Comparison of ENCODE assay signal across 1 cellular context in genomic region chr12:121060149-121061001, GRCh38.
TF ChIP-seq lines count a peak whose summit lies in the region.

No MANE protein-coding gene starts in this region.

TF ChIP-seq in K562, 482 proteins besides CTCF, POLR2A, EP300 and RAD21 (continued from another document and continues in another):
- TF ChIP-seq POLR3G (IDR thresholded peaks at IDR 0.05; ENCODE audit: extremely low read depth, insufficient read length, insufficient replicate concordance), result no peak
- TF ChIP-seq ELF4 (CRISPR knock-in tag; IDR thresholded peaks at IDR 0.05), result no peak
- TF ChIP-seq, protein P1, sequence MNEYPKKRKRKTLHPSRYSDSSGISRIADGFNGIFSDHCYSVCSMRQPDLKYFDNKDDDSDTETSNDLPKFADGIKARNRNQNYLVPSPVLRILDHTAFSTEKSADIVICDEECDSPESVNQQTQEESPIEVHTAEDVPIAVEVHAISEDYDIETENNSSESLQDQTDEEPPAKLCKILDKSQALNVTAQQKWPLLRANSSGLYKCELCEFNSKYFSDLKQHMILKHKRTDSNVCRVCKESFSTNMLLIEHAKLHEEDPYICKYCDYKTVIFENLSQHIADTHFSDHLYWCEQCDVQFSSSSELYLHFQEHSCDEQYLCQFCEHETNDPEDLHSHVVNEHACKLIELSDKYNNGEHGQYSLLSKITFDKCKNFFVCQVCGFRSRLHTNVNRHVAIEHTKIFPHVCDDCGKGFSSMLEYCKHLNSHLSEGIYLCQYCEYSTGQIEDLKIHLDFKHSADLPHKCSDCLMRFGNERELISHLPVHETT (CRISPR knock-in tag; conservative IDR thresholded peaks at IDR 0.05 in 1 of 2, IDR thresholded peaks at IDR 0.05 in 1 of 2), result no peak
- TF ChIP-seq ZNF707 (CRISPR knock-in tag; conservative IDR thresholded peaks at IDR 0.05), result no peak
- no peak for TF ChIP-seq EWSR1 (IDR thresholded peaks at IDR 0.05; ENCODE audit: borderline replicate concordance, low read depth, partially characterized antibody)
- 0 out of 2 replicates have a peak, but pooled peaks have one; percentile 26 for TF ChIP-seq MTA1 (IDR thresholded peaks at IDR 0.05; ENCODE audit: borderline replicate concordance)
- no peak for TF ChIP-seq TCFL5 (CRISPR knock-in tag; conservative IDR thresholded peaks at IDR 0.05)
- TF ChIP-seq PRDM10 (IDR thresholded peaks at IDR 0.05; ENCODE audit: partially characterized antibody), result peak; percentile 49
- no peak for TF ChIP-seq ZNF121 (CRISPR knock-in tag; conservative IDR thresholded peaks at IDR 0.05)
- no peak for TF ChIP-seq ZNF444 (CRISPR knock-in tag; IDR thresholded peaks at IDR 0.05)
- no peak for TF ChIP-seq ARHGAP35 (IDR thresholded peaks at IDR 0.05; ENCODE audit: partially characterized antibody)
- TF ChIP-seq MEIS2 (IDR thresholded peaks at IDR 0.05; ENCODE audit: partially characterized antibody), result peak; percentile 17
- no peak for TF ChIP-seq ZFP30 (CRISPR knock-in tag; IDR thresholded peaks at IDR 0.05; ENCODE audit: borderline replicate concordance)
- TF ChIP-seq SMARCA5 (IDR thresholded peaks at IDR 0.05), result peak; percentile 75; the same call in 1 of the 2 replicates
- no peak for TF ChIP-seq NFYB (IDR thresholded peaks at IDR 0.05; ENCODE audit: extremely low read depth, insufficient read length)
- 0 out of 2 replicates have a peak, but pooled peaks have one; percentile 15 for TF ChIP-seq SMC3 (conservative IDR thresholded peaks at IDR 0.05; ENCODE audit: insufficient read depth, low read depth, low read length)
- TF ChIP-seq, protein P2, sequence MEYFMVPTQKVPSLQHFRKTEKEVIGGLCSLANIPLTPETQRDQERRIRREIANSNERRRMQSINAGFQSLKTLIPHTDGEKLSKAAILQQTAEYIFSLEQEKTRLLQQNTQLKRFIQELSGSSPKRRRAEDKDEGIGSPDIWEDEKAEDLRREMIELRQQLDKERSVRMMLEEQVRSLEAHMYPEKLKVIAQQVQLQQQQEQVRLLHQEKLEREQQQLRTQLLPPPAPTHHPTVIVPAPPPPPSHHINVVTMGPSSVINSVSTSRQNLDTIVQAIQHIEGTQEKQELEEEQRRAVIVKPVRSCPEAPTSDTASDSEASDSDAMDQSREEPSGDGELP (CRISPR knock-in tag; IDR thresholded peaks at IDR 0.05; ENCODE audit: borderline replicate concordance), result peak; percentile 80
- no peak for TF ChIP-seq ZBTB5 (IDR thresholded peaks at IDR 0.05)
- TF ChIP-seq CREB3 (tag; conservative IDR thresholded peaks at IDR 0.05; ENCODE audit: low read depth), result no peak
- TF ChIP-seq FUS (optimal IDR thresholded peaks at IDR 0.05; ENCODE audit: low read depth, low read length), result no peak
- TF ChIP-seq SMAD4 (CRISPR knock-in tag; conservative IDR thresholded peaks at IDR 0.05), result no peak
- 0 out of 2 replicates have a peak, but pooled peaks have one; percentile 30 for TF ChIP-seq ZNF395 (CRISPR knock-in tag; IDR thresholded peaks at IDR 0.05)
- no peak for TF ChIP-seq PHF8 (IDR thresholded peaks at IDR 0.05; ENCODE audit: borderline replicate concordance, low read length)
- TF ChIP-seq GABPA (tag; conservative IDR thresholded peaks at IDR 0.05; ENCODE audit: low read depth), result peak; percentile 59
- no peak for TF ChIP-seq EGR1 (conservative IDR thresholded peaks at IDR 0.05)
- no peak for TF ChIP-seq ZBED1 (IDR thresholded peaks at IDR 0.05)
- peak; percentile 21; the same call in 1 of the 2 replicates for TF ChIP-seq EHMT2 (IDR thresholded peaks at IDR 0.05)
- no peak for TF ChIP-seq ZNF436 (CRISPR knock-in tag; IDR thresholded peaks at IDR 0.05)
- TF ChIP-seq RBM34 (IDR thresholded peaks at IDR 0.05; ENCODE audit: borderline replicate concordance, insufficient read depth, low read length), result no peak
- no peak for TF ChIP-seq THRAP3 (IDR thresholded peaks at IDR 0.05; ENCODE audit: borderline replicate concordance)
- no peak for TF ChIP-seq ZNF165 (CRISPR knock-in tag; IDR thresholded peaks at IDR 0.05; ENCODE audit: borderline replicate concordance)
- TF ChIP-seq ZNF655 (CRISPR knock-in tag; IDR thresholded peaks at IDR 0.05), result no peak
- TF ChIP-seq HNRNPL (IDR thresholded peaks at IDR 0.05; ENCODE audit: low read depth, low read length), result no peak
- TF ChIP-seq ZBTB49 (CRISPR knock-in tag; IDR thresholded peaks at IDR 0.05; ENCODE audit: borderline replicate concordance), result no peak
- TF ChIP-seq KDM1A (IDR thresholded peaks at IDR 0.05), result no peak; a peak in 1 of 4 replicates
- TF ChIP-seq ZNF384 (IDR thresholded peaks at IDR 0.05; ENCODE audit: low read depth, low read length), result no peak
- no peak for TF ChIP-seq TCF7 (IDR thresholded peaks at IDR 0.05; ENCODE audit: borderline replicate concordance)
- no peak for TF ChIP-seq ETS2 (tag; IDR thresholded peaks at IDR 0.05; ENCODE audit: borderline replicate concordance, poor library complexity, severe bottlenecking)
- TF ChIP-seq, protein P3, sequence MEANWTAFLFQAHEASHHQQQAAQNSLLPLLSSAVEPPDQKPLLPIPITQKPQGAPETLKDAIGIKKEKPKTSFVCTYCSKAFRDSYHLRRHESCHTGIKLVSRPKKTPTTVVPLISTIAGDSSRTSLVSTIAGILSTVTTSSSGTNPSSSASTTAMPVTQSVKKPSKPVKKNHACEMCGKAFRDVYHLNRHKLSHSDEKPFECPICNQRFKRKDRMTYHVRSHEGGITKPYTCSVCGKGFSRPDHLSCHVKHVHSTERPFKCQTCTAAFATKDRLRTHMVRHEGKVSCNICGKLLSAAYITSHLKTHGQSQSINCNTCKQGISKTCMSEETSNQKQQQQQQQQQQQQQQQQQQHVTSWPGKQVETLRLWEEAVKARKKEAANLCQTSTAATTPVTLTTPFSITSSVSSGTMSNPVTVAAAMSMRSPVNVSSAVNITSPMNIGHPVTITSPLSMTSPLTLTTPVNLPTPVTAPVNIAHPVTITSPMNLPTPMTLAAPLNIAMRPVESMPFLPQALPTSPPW (CRISPR knock-in tag; IDR thresholded peaks at IDR 0.05), result peak; percentile 48; the same call in 1 of the 2 replicates
- TF ChIP-seq, protein P4, sequence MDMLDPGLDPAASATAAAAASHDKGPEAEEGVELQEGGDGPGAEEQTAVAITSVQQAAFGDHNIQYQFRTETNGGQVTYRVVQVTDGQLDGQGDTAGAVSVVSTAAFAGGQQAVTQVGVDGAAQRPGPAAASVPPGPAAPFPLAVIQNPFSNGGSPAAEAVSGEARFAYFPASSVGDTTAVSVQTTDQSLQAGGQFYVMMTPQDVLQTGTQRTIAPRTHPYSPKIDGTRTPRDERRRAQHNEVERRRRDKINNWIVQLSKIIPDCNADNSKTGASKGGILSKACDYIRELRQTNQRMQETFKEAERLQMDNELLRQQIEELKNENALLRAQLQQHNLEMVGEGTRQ (CRISPR knock-in tag; IDR thresholded peaks at IDR 0.05), result no peak
- TF ChIP-seq NFE2 (IDR thresholded peaks at IDR 0.05; ENCODE audit: low read depth), result no peak
- TF ChIP-seq ZNF75A (CRISPR knock-in tag; IDR thresholded peaks at IDR 0.05), result no peak
- TF ChIP-seq IRF9 (tag; IDR thresholded peaks at IDR 0.05), result peak; percentile 60
- TF ChIP-seq TRIM28 (IDR thresholded peaks at IDR 0.05), result no peak
- TF ChIP-seq FOXK1 (CRISPR knock-in tag; IDR thresholded peaks at IDR 0.05; ENCODE audit: borderline replicate concordance), result no peak
- no peak for TF ChIP-seq HSF4 (CRISPR knock-in tag; IDR thresholded peaks at IDR 0.05; ENCODE audit: borderline replicate concordance)
- TF ChIP-seq SMAD1 (IDR thresholded peaks at IDR 0.05; ENCODE audit: low read depth, low read length, partially characterized antibody), result no peak
- TF ChIP-seq L3MBTL2 (IDR thresholded peaks at IDR 0.05), result 0 out of 2 replicates have a peak, but pooled peaks have one; percentile 12
- TF ChIP-seq ETV1 (tag; conservative IDR thresholded peaks at IDR 0.05; ENCODE audit: low read depth), result 0 out of 2 replicates have a peak, but pooled peaks have one; percentile 29
- 0 out of 2 replicates have a peak, but pooled peaks have one; percentile 14 for TF ChIP-seq FOSL1 (tag; conservative IDR thresholded peaks at IDR 0.05)
